Comparison of ENCODE assay signal across 32 cellular contexts in the genomic region with DNA sequence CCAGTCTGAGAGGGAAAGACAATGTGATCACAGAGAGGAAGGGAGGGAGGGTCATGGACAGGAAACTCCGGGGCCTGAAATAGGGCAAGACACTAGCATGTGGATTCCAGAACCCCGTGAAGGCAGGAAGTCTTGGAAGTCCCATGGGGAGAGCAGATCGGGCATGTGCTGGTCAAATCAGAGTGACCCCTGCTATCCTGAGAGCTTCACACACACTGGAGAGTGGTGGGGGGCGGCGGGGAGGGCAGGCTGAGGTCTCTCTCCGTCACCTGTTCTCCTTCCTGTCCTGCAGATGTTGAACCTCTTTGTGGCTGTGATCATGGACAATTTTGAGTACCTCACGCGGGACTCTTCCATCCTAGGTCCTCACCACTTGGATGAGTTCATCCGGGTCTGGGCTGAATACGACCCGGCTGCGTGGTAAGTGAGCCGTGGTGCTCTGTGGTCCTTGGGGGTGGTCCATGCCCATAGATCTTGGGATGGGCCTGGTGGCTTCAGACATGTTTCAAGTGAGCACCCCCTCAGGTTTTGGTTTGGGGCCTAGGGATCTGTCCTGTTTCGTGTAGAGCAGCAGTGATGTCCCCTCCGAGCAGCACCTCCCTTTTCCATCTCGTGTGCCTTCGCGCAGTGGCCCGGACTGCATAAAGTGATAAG.
DNase-seq lines count a peak whose midpoint lies in the region; TF ChIP-seq lines count a peak whose summit lies in the region.
"Had no signal": no experiment of that assay in that cellular context is flagged by ENCODE, and none has a peak within 500 bp of the region (broad histone marks: within the 10 kb centered on the region; RNA-seq: fewer than 3 reads in every experiment).

No MANE protein-coding gene starts in this region.

- H3K4me2 ChIP-seq in H9 (ENCODE audit: insufficient read depth, insufficient read length, low read length): no peak overlapping the region
- H3K4me2 ChIP-seq: BLaER1 treated with 17β-estradiol and CSF1 and Interleukin-3, amounts not matched to agents 10 nM and 100 nM had no signal

- no peak overlapping the region for H3K4ac ChIP-seq in H9 (ENCODE audit: low read depth, low read length)

- no peak overlapping the region for H3K23ac ChIP-seq in H9 (ENCODE audit: insufficient read length, low read depth, low read length)

- H3K27me3 Mint-ChIP-seq in H9 (ENCODE audit: low read depth): no peaks in the 10 kb centered on the region
- H3K27me3 Mint-ChIP-seq: activated CD4-positive, alpha-beta T cell treated with anti-CD3 and anti-CD28 coated beads, Interleukin-2, amount 10 ng/mL, durations not matched to agents 7 days and 5 days; activated naive CD8-positive, alpha-beta T cell treated with anti-CD3 and anti-CD28 coated beads, Interleukin-2, amount 10 ng/mL, durations not matched to agents 7 days and 5 days; activated T-helper 17 cell treated with anti-CD3 and anti-CD28 coated beads, Interleukin-2, amount 50 U/mL, for 72 hours; stimulated activated naive CD8-positive, alpha-beta T cell treated with anti-CD3 and anti-CD28 coated beads, Interleukin-15, amount 100 ng/mL, for 72 hours had no signal

- intact Hi-C loops in colonic mucosa (cut with DNase I): no loop called here
- intact Hi-C loops in posterior vena cava (cut with DNase I): no loop called here

- no peak overlapping the region for H3K14ac ChIP-seq in H9 (ENCODE audit: insufficient read depth, low read length)

- no peak overlapping the region; a peak in 1 of 5 replicates for H3K4me3 Mint-ChIP-seq in H9
- H3K4me3 Mint-ChIP-seq: activated CD4-positive, alpha-beta T cell treated with anti-CD3 and anti-CD28 coated beads, Interleukin-2, amount 10 ng/mL, durations not matched to agents 7 days and 5 days; activated naive CD8-positive, alpha-beta T cell treated with anti-CD3 and anti-CD28 coated beads, Interleukin-2, amount 10 ng/mL, durations not matched to agents 7 days and 5 days; activated T-helper 17 cell treated with anti-CD3 and anti-CD28 coated beads, Interleukin-2, amount 50 U/mL, for 72 hours; dendritic cell treated with granulocyte-macrophage colony-stimulating factor and Interleukin-4, amounts not matched to agents 40 ng/mL and 50 ng/mL, for 4 days; immature natural killer cell; mesothelial cell of epicardium; stimulated activated naive CD8-positive, alpha-beta T cell treated with anti-CD3 and anti-CD28 coated beads, Interleukin-15, amount 100 ng/mL, for 72 hours; T-helper 2 cell treated with Interferon-gamma antibody and Interleukin-4, amounts not matched to agents 5 μg/mL and 100 μg/mL, for 36 hours had no signal

- H3K79me1 ChIP-seq in H9 (ENCODE audit: insufficient read depth, low read depth, low read length, poor library complexity, severe bottlenecking): no peaks in the 10 kb centered on the region

- no peaks in the 10 kb centered on the region for H3K23me2 ChIP-seq in H9 (ENCODE audit: insufficient read length, low read depth, low read length, poor library complexity, severe bottlenecking)

- H3K4me3 ChIP-seq in colonic mucosa: no peak overlapping the region
- no peak overlapping the region for H3K4me3 ChIP-seq in WERI-Rb-1 (ENCODE audit: low read depth, low read length)
- H3K4me3 ChIP-seq: BLaER1 treated with 17β-estradiol and CSF1 and Interleukin-3, amounts not matched to agents 10 nM and 100 nM; gastrocnemius medialis; GM23248; left lung; skin epidermis; tibial artery had no signal

- H4K91ac ChIP-seq in H9 (ENCODE audit: insufficient read length, low read depth, low read length): no peak overlapping the region

- H3K9ac ChIP-seq in H9 (ENCODE audit: extremely low read depth, insufficient read length, low read length) (no peak overlapping the region), colonic mucosa (ENCODE audit: low read depth in 2 of 2, low read length in 2 of 2) (no peak overlapping the region)
- H3K9ac ChIP-seq: BLaER1 treated with 17β-estradiol and CSF1 and Interleukin-3, amounts not matched to agents 10 nM and 100 nM; GM23248 had no signal

- no peak overlapping the region for H2BK20ac ChIP-seq in H9 (ENCODE audit: low read depth, low read length, poor library complexity, severe bottlenecking)

- no peak overlapping the region for H2BK12ac ChIP-seq in H9 (ENCODE audit: insufficient read length, low read depth, low read length)

- no peak overlapping the region for H2BK5ac ChIP-seq in H9 (ENCODE audit: insufficient read length, low read length)

- H3K4me1 ChIP-seq in H9 (ENCODE audit: insufficient read depth, low read length) (no peaks in the 10 kb centered on the region), colonic mucosa (no peaks in the 10 kb centered on the region)
- H3K4me1 ChIP-seq: BLaER1 treated with 17β-estradiol and CSF1 and Interleukin-3, amounts not matched to agents 10 nM and 100 nM; gastrocnemius medialis; left lung; tibial artery had no signal

- WGBS in H9 (ENCODE audit: extremely low coverage, insufficient read length, low lambda C conversion rate): no CpG with 5 or more reads among the region's 19 CpGs

- peaks cover 30 to 40% (median 39%) of the 10 kb centered on the region in 3 experiments for H3K36me3 Mint-ChIP-seq in H9 (ENCODE audit: insufficient read depth in 1 of 3, low read depth in 3 of 3)
- H3K36me3 Mint-ChIP-seq: activated naive CD8-positive, alpha-beta T cell treated with anti-CD3 and anti-CD28 coated beads, Interleukin-2, amount 10 ng/mL, durations not matched to agents 7 days and 5 days; immature natural killer cell; mesothelial cell of epicardium; naive B cell had no signal

- no peak overlapping the region for H2AFZ ChIP-seq in H9 (ENCODE audit: low read length)
- H2AFZ ChIP-seq: GM23248 had no signal

- TF ChIP-seq CTCF in H9 (conservative IDR thresholded peaks at IDR 0.05) (no peak), colonic mucosa (IDR thresholded peaks at IDR 0.05) (no peak), WERI-Rb-1 (IDR thresholded peaks at IDR 0.05; ENCODE audit: low read depth, low read length) (no peak)

- H4K20me1 ChIP-seq in H9 (ENCODE audit: control insufficient read depth, insufficient read depth, insufficient read length): no peaks in the 10 kb centered on the region
- H4K20me1 ChIP-seq: BLaER1 treated with 17β-estradiol and CSF1 and Interleukin-3, amounts not matched to agents 10 nM and 100 nM had no signal

- peaks cover 0 to 2% of the 10 kb centered on the region in 2 experiments; a peak in 1 of 4 replicates for H3K4me1 Mint-ChIP-seq in H9
- H3K4me1 Mint-ChIP-seq: activated CD4-positive, alpha-beta T cell treated with anti-CD3 and anti-CD28 coated beads, Interleukin-2, amount 10 ng/mL, durations not matched to agents 7 days and 5 days; activated naive CD8-positive, alpha-beta T cell treated with anti-CD3 and anti-CD28 coated beads, Interleukin-2, amount 10 ng/mL, durations not matched to agents 7 days and 5 days; activated T-helper 17 cell treated with anti-CD3 and anti-CD28 coated beads, Interleukin-2, amount 50 U/mL, for 72 hours; immature natural killer cell; mesothelial cell of epicardium; naive B cell; stimulated activated naive CD8-positive, alpha-beta T cell treated with anti-CD3 and anti-CD28 coated beads, Interleukin-15, amount 100 ng/mL, for 72 hours had no signal

- no peak overlapping the region for H3K18ac ChIP-seq in H9 (ENCODE audit: insufficient read length, low read depth, low read length)

- no peak overlapping the region for H3T11ph ChIP-seq in H9 (ENCODE audit: low read length)

- no peak overlapping the region for H2AK5ac ChIP-seq in H9 (ENCODE audit: insufficient read length, low read length)

- H3K27me3 ChIP-seq in H9 (ENCODE audit: insufficient read depth, low read length) (no peaks in the 10 kb centered on the region), colonic mucosa (no peaks in the 10 kb centered on the region), WERI-Rb-1 (ENCODE audit: insufficient read depth, low read depth, severe bottlenecking) (no peaks in the 10 kb centered on the region)
- H3K27me3 ChIP-seq: BLaER1 treated with 17β-estradiol and CSF1 and Interleukin-3, amounts not matched to agents 10 nM and 100 nM; gastrocnemius medialis; left lung; tibial artery had no signal

- peaks cover 30 to 48% of the 10 kb centered on the region in 2 experiments for H3K9me3 Mint-ChIP-seq in H9
- H3K9me3 Mint-ChIP-seq: activated CD4-positive, alpha-beta T cell treated with anti-CD3 and anti-CD28 coated beads, Interleukin-2, amount 10 ng/mL, durations not matched to agents 7 days and 5 days; activated naive CD8-positive, alpha-beta T cell treated with anti-CD3 and anti-CD28 coated beads, Interleukin-2, amount 10 ng/mL, durations not matched to agents 7 days and 5 days; activated T-helper 17 cell treated with anti-CD3 and anti-CD28 coated beads, Interleukin-2, amount 50 U/mL, for 72 hours; dendritic cell treated with granulocyte-macrophage colony-stimulating factor and Interleukin-4, amounts not matched to agents 40 ng/mL and 50 ng/mL, for 4 days; immature natural killer cell; stimulated activated naive CD8-positive, alpha-beta T cell treated with anti-CD3 and anti-CD28 coated beads, Interleukin-15, amount 100 ng/mL, for 72 hours; T-helper 2 cell treated with Interferon-gamma antibody and Interleukin-4, amounts not matched to agents 5 μg/mL and 100 μg/mL, for 36 hours had no signal

- H2BK120ac ChIP-seq in H9 (ENCODE audit: low read depth, low read length, poor library complexity, severe bottlenecking): no peak overlapping the region

- H3K27ac ChIP-seq in H9 (ENCODE audit: insufficient read length, low read depth, low read length) (no peak overlapping the region), colonic mucosa (no peak overlapping the region), WERI-Rb-1 (no peak overlapping the region)
- H3K27ac ChIP-seq: BLaER1 treated with 17β-estradiol and CSF1 and Interleukin-3, amounts not matched to agents 10 nM and 100 nM; gastrocnemius medialis; GM23248; left lung; skin epidermis; tibial artery had no signal

- H3K36me3 ChIP-seq in colonic mucosa (no peaks in the 10 kb centered on the region), WERI-Rb-1 (no peaks in the 10 kb centered on the region; the same call in 1 of the 2 replicates)
- H3K36me3 ChIP-seq: BLaER1 treated with 17β-estradiol and CSF1 and Interleukin-3, amounts not matched to agents 10 nM and 100 nM; gastrocnemius medialis; left lung; tibial artery had no signal

- H3K27ac Mint-ChIP-seq in H9: no peak overlapping the region
- H3K27ac Mint-ChIP-seq: activated CD4-positive, alpha-beta T cell treated with anti-CD3 and anti-CD28 coated beads, Interleukin-2, amount 10 ng/mL, durations not matched to agents 7 days and 5 days; activated naive CD8-positive, alpha-beta T cell treated with anti-CD3 and anti-CD28 coated beads, Interleukin-2, amount 10 ng/mL, durations not matched to agents 7 days and 5 days; activated T-helper 17 cell treated with anti-CD3 and anti-CD28 coated beads, Interleukin-2, amount 50 U/mL, for 72 hours; dendritic cell treated with granulocyte-macrophage colony-stimulating factor and Interleukin-4, amounts not matched to agents 40 ng/mL and 50 ng/mL, for 4 days; immature natural killer cell; mesothelial cell of epicardium; naive B cell; stimulated activated naive CD8-positive, alpha-beta T cell treated with anti-CD3 and anti-CD28 coated beads, Interleukin-15, amount 100 ng/mL, for 72 hours; T-helper 2 cell treated with Interferon-gamma antibody and Interleukin-4, amounts not matched to agents 5 μg/mL and 100 μg/mL, for 36 hours had no signal

- no peaks in the 10 kb centered on the region for H3K9me3 ChIP-seq in H9 (ENCODE audit: control insufficient read depth, low read depth, low read length)
- H3K9me3 ChIP-seq in colonic mucosa: no peaks in the 10 kb centered on the region
- H3K9me3 ChIP-seq in WERI-Rb-1 (ENCODE audit: severe bottlenecking): no peaks in the 10 kb centered on the region
- H3K9me3 ChIP-seq: BLaER1 treated with 17β-estradiol and CSF1 and Interleukin-3, amounts not matched to agents 10 nM and 100 nM; gastrocnemius medialis; left lung; tibial artery had no signal

- H4K5ac ChIP-seq in H9 (ENCODE audit: insufficient read length, low read depth, low read length): no peak overlapping the region

- no peak overlapping the region for H4K8ac ChIP-seq in H9 (replicated peaks; ENCODE audit: insufficient read length, low read depth, low read length)

- no peak overlapping the region for H2BK15ac ChIP-seq in H9 (ENCODE audit: low read depth, low read length)

- no peaks in the 10 kb centered on the region for H3K79me2 ChIP-seq in H9 (ENCODE audit: insufficient read depth, low read length)

- H3K56ac ChIP-seq in H9 (ENCODE audit: insufficient read length, low read depth, low read length): no peak overlapping the region

- DNase-seq in D341Med (ENCODE audit: low spot score) (peak; percentile 17), H9 (peak; percentile 12), colonic mucosa (peak; percentile 5), posterior vena cava (ENCODE audit: low spot score) (peak; percentile 50), DMS153 (lab: John Stamatoyannopoulos, UW) (no peak), WERI-Rb-1 (no peak)
- DNase-seq in activated CD4-positive, alpha-beta T cell treated with anti-CD3 and anti-CD28 coated beads, Interleukin-2, amount 50 U/mL, for 4 hours: no peak
- DNase-seq: activated CD4-positive, alpha-beta T cell treated with anti-CD3 and anti-CD28 coated beads, Interleukin-2, amount 10 ng/mL, durations not matched to agents 7 days and 5 days; activated naive CD8-positive, alpha-beta T cell treated with anti-CD3 and anti-CD28 coated beads, Interleukin-2, amount 10 ng/mL, durations not matched to agents 7 days and 5 days; caudate nucleus; DMS79 treated with DMSO at 0.1 percent for 48 hours; gastrocnemius medialis; GM23248; hypothalamus; immature natural killer cell; naive B cell; NCI-H1048; NCI-H1694; NCI-H2171; NCI-H526; nucleus accumbens; SHP77; stimulated activated CD8-positive, alpha-beta memory T cell treated with anti-CD3 and anti-CD28 coated beads, Interleukin-4, amount 100 ng/mL, for 48 hours had no signal

Comparison
In these comparisons a context has a peak if more than half of its experiments do, and no peak if none do; other contexts are left out.
1. DNase-seq: peak in D341Med (single experiment), H9 (single experiment), colonic mucosa (single experiment) and posterior vena cava (single experiment); none in DMS153 (single experiment), WERI-Rb-1 (single experiment) and activated CD4-positive, alpha-beta T cell treated with anti-CD3 and anti-CD28 coated beads, Interleukin-2, amount 50 U/mL, for 4 hours (0 of 2).